In genomic region chr5:176364765-176365662, GRCh38 we compare ENCODE assay signal across 8 cellular contexts. TPM values are rescaled to one million over a fixed set of nuclear protein-coding genes. Genes with fewer than 3 reads are reported as not detected.
DNase-seq lines count a peak whose midpoint lies in the region; ATAC-seq and TF ChIP-seq lines count a peak whose summit lies in the region.

Gene ARL10 (plus strand): TSS chr5:176365487. CDS start chr5:176365564, 77 bp downstream.

- DNase-seq in BE2C (peak; percentile 73), NCI-H748 (lab: John Stamatoyannopoulos, UW; ENCODE audit: unreplicated experiment) (peak; percentile 68), activated gamma-delta T cell treated with Interleukin-2 at 50 U/mL for 16 hours (peak; percentile 17), germinal center (ENCODE audit: low spot score) (peak; percentile 54), testis (peak; percentile 38), NCI-H2081 treated with DMSO at 0.1 percent for 48 hours (lab: John Stamatoyannopoulos, UW) (no peak)

- TF ChIP-seq CTCF in BE2C (IDR thresholded peaks at IDR 0.05; ENCODE audit: low read depth, low read length) (no peak), neutrophil (IDR thresholded peaks at IDR 0.05) (no peak), testis (IDR thresholded peaks at IDR 0.05) (no peak)

- no peaks in the 10 kb centered on the region for H3K9me3 ChIP-seq in BE2C
- H3K9me3 ChIP-seq in neutrophil = no peaks in the 10 kb centered on the region
- H3K9me3 ChIP-seq in testis = no peaks in the 10 kb centered on the region

- H3K27me3 ChIP-seq in BE2C (no peaks in the 10 kb centered on the region), neutrophil (peaks cover 66% of the 10 kb centered on the region), testis (no peaks in the 10 kb centered on the region)

- H3K27ac ChIP-seq in neutrophil (no peak within 1 kb of the TSS), testis (peak within 1 kb of the TSS; percentile 40 to 80)

- no peaks in the 10 kb centered on the region for H3K4me1 ChIP-seq in BE2C
- peaks cover 28% of the 10 kb centered on the region in 2 experiments for H3K4me1 ChIP-seq in neutrophil (ENCODE audit: control insufficient read depth in 1 of 2, insufficient read depth in 1 of 2, low read depth in 1 of 2, low read length in 1 of 2)
- peaks cover 6% of the 10 kb centered on the region for H3K4me1 ChIP-seq in testis

- H3K4me3 ChIP-seq in BE2C (ENCODE audit: low read depth, low read length) (peak within 1 kb of the TSS; percentile 80), neutrophil (ENCODE audit: low read depth in 1 of 2, low read length in 1 of 2) (peak within 1 kb of the TSS; percentile 41 to 60), testis (peak within 1 kb of the TSS; percentile 75 to 79)

- peak; percentile 36 for ATAC-seq in GM21515 (IDR thresholded peaks at IDR 0.05; ENCODE audit: unreplicated experiment)

- H3K36me3 ChIP-seq in BE2C (peaks cover 5% of the 10 kb centered on the region; the same call in 1 of the 2 replicates), neutrophil (no peaks in the 10 kb centered on the region), testis (ENCODE audit: low read depth, missing control alignments) (no peaks in the 10 kb centered on the region)

- no peak for TF ChIP-seq POLR2A in testis (IDR thresholded peaks at IDR 0.05)

- intact Hi-C loops in testis (cut with DNase I; ENCODE audit: low total_unique reads) = no loop called here

- WGBS in testis, 2 donors = 8 to 19% methylated on average over 29 to 66 of the region's 68 CpGs

RNA-seq across cellular contexts. Expression of gene ARL10, which starts in this region (rescaled TPM):
- 10.4 TPM for polyA plus RNA-seq in BE2C (2012; ENCODE audit: insufficient read depth, insufficient read length, low read depth)
- 1 to 10 TPM; 5.8 to 8.9 TPM for total RNA-seq in testis
- polyA plus RNA-seq in testis (ENCODE audit: insufficient read depth, low read depth, low replicate concordance) = 8.3 TPM
